In the genomic region with DNA sequence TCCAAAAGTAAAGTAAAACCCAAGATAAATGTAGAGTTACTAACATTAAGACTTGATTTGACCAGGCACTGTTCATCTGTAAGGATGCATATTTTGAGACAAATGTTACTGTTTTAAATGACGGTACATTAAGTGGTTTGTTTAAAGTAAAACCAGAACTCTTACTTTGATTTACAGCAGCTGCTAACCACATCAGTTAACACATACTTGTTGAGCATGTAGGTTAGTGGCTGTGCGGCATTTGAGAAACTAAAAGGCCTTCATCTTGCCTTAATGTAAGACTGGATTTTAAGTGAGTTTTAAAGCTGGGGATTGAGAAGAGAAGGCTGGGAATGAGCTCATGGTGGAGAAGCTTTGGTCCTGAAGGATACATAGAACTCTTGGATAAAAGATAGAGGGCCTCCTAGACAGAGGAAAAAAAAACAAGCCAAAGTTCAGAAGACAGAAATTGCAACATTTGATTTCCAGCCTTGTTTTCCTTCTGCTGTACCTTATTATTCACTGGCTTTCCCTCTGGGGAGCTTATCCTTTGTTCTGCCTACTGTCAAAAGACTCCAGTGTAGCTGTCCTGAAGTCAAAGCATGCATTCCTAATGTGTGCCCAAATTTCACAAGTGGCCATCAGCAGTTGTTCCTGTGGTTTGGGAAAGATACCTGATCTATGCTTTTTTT, we compare ENCODE assay signal across 11 cellular contexts.
DNase-seq lines count a peak whose midpoint lies in the region; ATAC-seq and TF ChIP-seq lines count a peak whose summit lies in the region.
"Had no signal": no experiment of that assay in that cellular context is flagged by ENCODE, and none has a peak within 500 bp of the region (broad histone marks: within the 10 kb centered on the region; RNA-seq: fewer than 3 reads in every experiment).

No MANE protein-coding gene starts in this region.

- no peaks in the 10 kb centered on the region for H3F3A ChIP-seq in GM23248 (ENCODE audit: insufficient read depth)

- no peak overlapping the region for H3K4me2 ChIP-seq in GM23248 (ENCODE audit: unreplicated experiment)

- H3K27ac Mint-ChIP-seq in activated CD8-positive, alpha-beta T cell treated with anti-CD3 and anti-CD28 coated beads, Interleukin-2, amount 10 ng/mL, durations not matched to agents 7 days and 5 days = peak overlapping the region; percentile 7
- no peak overlapping the region for H3K27ac Mint-ChIP-seq in activated CD4-positive, alpha-beta memory T cell treated with anti-CD3 and anti-CD28 coated beads, Interleukin-2, amount 10 ng/mL, durations not matched to agents 7 days and 5 days

- no peaks in the 10 kb centered on the region for H3K9me3 Mint-ChIP-seq in activated CD8-positive, alpha-beta T cell treated with anti-CD3 and anti-CD28 coated beads, Interleukin-2, amount 10 ng/mL, durations not matched to agents 7 days and 5 days (ENCODE audit: insufficient read depth)
- no peaks in the 10 kb centered on the region for H3K9me3 Mint-ChIP-seq in activated CD4-positive, alpha-beta memory T cell treated with anti-CD3 and anti-CD28 coated beads, Interleukin-2, amount 10 ng/mL, durations not matched to agents 7 days and 5 days

- H3K9me3 ChIP-seq in GM23248 (ENCODE audit: low read depth) (no peaks in the 10 kb centered on the region), heart right ventricle (no peaks in the 10 kb centered on the region)

- peak; percentile 3 for DNase-seq in GM23248
- no peak for DNase-seq in activated CD8-positive, alpha-beta T cell treated with anti-CD3 and anti-CD28 coated beads, Interleukin-2, amount 10 ng/mL, durations not matched to agents 7 days and 5 days
- no peak for DNase-seq in heart right ventricle
- no peak for DNase-seq in SIG-M5 treated with dmso at 0.1 percent for 504 hours (lab: John Stamatoyannopoulos, UW; ENCODE audit: unreplicated experiment)
- DNase-seq in mesenteric fat pad (ENCODE audit: low spot score) = no peak
- no peak for DNase-seq in activated CD4-positive, alpha-beta memory T cell treated with anti-CD3 and anti-CD28 coated beads, Interleukin-2, amount 10 ng/mL, durations not matched to agents 7 days and 5 days
- DNase-seq: MV-4-11, NCI-H446 treated with DMSO at 0.1 percent for 48 hours, PC-3 had no signal

- H3K9ac ChIP-seq in GM23248 = no peak overlapping the region
- H3K9ac ChIP-seq in rectal smooth muscle tissue (ENCODE audit: low read length) = no peak overlapping the region

- H3K9me2 ChIP-seq in GM23248 (ENCODE audit: insufficient read depth) = no peaks in the 10 kb centered on the region

- H3K36me3 ChIP-seq in GM23248 (ENCODE audit: low read depth) (peaks cover 8% of the 10 kb centered on the region), heart right ventricle (peaks cover 0 to 100% (median 20%) of the 10 kb centered on the region in 9 donors), rectal smooth muscle tissue (ENCODE audit: control insufficient read depth, insufficient read depth, low read length) (peaks cover 18% of the 10 kb centered on the region)

- H3K4me1 ChIP-seq in GM23248 (ENCODE audit: insufficient read depth) (peaks cover 7% of the 10 kb centered on the region), heart right ventricle (peaks cover 4 to 42% (median 15%) of the 10 kb centered on the region in 9 donors), rectal smooth muscle tissue (ENCODE audit: control insufficient read depth, insufficient read depth, low read length) (peaks cover 28% of the 10 kb centered on the region)

- intact Hi-C loops in heart right ventricle (cut with DNase I) = loop anchor here in 5 of 10 donors (10.0 kb wide), 3 partner anchors 67 to 757 kb away; a partner anchor contains a TSS

- 63 to 67% methylated on average over 2 of the region's 2 CpGs for WGBS in GM23248 (ENCODE audit: low coverage in 1 of 2, low lambda C conversion rate in 2 of 2, missing lambda C conversion rate in 2 of 2), 2 experiments
- 67 to 80% methylated on average over 2 of the region's 2 CpGs for WGBS in heart right ventricle, 2 donors

- TF ChIP-seq CTCF in heart right ventricle (IDR thresholded peaks at IDR 0.05) = no peak

- no peaks in the 10 kb centered on the region for H3K27me3 ChIP-seq in GM23248 (replicated peaks; ENCODE audit: insufficient read depth)
- no peaks in the 10 kb centered on the region for H3K27me3 ChIP-seq in heart right ventricle
- H3K27me3 ChIP-seq in rectal smooth muscle tissue (ENCODE audit: control insufficient read depth, insufficient read depth, low read length) = no peaks in the 10 kb centered on the region

- in situ Hi-C loops in GM23248 (cut with MboI) = no loop called here

- H3K79me2 ChIP-seq in GM23248 (ENCODE audit: insufficient read depth) = no peaks in the 10 kb centered on the region

- CTCF ChIA-PET in activated CD8-positive, alpha-beta T cell treated with anti-CD3 and anti-CD28 coated beads, Interleukin-2, amount 10 ng/mL, durations not matched to agents 7 days and 5 days (lab: Charles Lee) = interaction anchor here (1.4 to 3.5 kb wide), 3 partner anchors 61 to 108 kb away, joined by 3 to 16 read pairs (median 3); no protein-coding TSS in a partner anchor
- CTCF ChIA-PET in activated CD4-positive, alpha-beta memory T cell treated with anti-CD3 and anti-CD28 coated beads, Interleukin-2, amount 10 ng/mL, durations not matched to agents 7 days and 5 days (lab: Charles Lee) = interaction anchor here (1.0 to 1.9 kb wide), 2 partner anchors 11 to 102 kb away, joined by 3 to 4 read pairs; no protein-coding TSS in a partner anchor

- H2AFZ ChIP-seq in GM23248 = no peak overlapping the region

- ATAC-seq in activated CD8-positive, alpha-beta T cell treated with anti-CD3 and anti-CD28 coated beads, Interleukin-2, amount 10 ng/mL, durations not matched to agents 7 days and 5 days = peak; percentile 51
- ATAC-seq in heart right ventricle (peak in 2 of 8 donors; percentile 10 to 46), GM18517 (IDR thresholded peaks at IDR 0.05; ENCODE audit: unreplicated experiment) (no peak)
- ATAC-seq: PC-3 had no signal

- no peak overlapping the region for H3K4me3 ChIP-seq in GM23248
- H3K4me3 ChIP-seq in heart right ventricle = no peak overlapping the region
- no peak overlapping the region for H3K4me3 ChIP-seq in rectal smooth muscle tissue (ENCODE audit: low read length)

- POLR2A ChIA-PET in activated CD8-positive, alpha-beta T cell treated with anti-CD3 and anti-CD28 coated beads, Interleukin-2, amount 10 ng/mL, durations not matched to agents 7 days and 5 days (lab: Charles Lee) = interaction anchor here (0.7 kb wide), 1 partner anchor 149 kb away, joined by 3 read pairs; no protein-coding TSS in a partner anchor
- POLR2A ChIA-PET in activated CD4-positive, alpha-beta memory T cell treated with anti-CD3 and anti-CD28 coated beads, Interleukin-2, amount 10 ng/mL, durations not matched to agents 7 days and 5 days (lab: Charles Lee) = no interaction called here

- H3K27me3 Mint-ChIP-seq in activated CD8-positive, alpha-beta T cell treated with anti-CD3 and anti-CD28 coated beads, Interleukin-2, amount 10 ng/mL, durations not matched to agents 7 days and 5 days (ENCODE audit: low read depth) = no peaks in the 10 kb centered on the region
- no peaks in the 10 kb centered on the region for H3K27me3 Mint-ChIP-seq in activated CD4-positive, alpha-beta memory T cell treated with anti-CD3 and anti-CD28 coated beads, Interleukin-2, amount 10 ng/mL, durations not matched to agents 7 days and 5 days

- no peaks in the 10 kb centered on the region for H4K20me1 ChIP-seq in GM23248 (ENCODE audit: insufficient read depth)

- peaks cover 71% of the 10 kb centered on the region for H3K36me3 Mint-ChIP-seq in activated CD8-positive, alpha-beta T cell treated with anti-CD3 and anti-CD28 coated beads, Interleukin-2, amount 10 ng/mL, durations not matched to agents 7 days and 5 days (ENCODE audit: low read depth)
- peaks cover 60% of the 10 kb centered on the region for H3K36me3 Mint-ChIP-seq in activated CD4-positive, alpha-beta memory T cell treated with anti-CD3 and anti-CD28 coated beads, Interleukin-2, amount 10 ng/mL, durations not matched to agents 7 days and 5 days (ENCODE audit: low read depth)

- H3K4me3 Mint-ChIP-seq in activated CD8-positive, alpha-beta T cell treated with anti-CD3 and anti-CD28 coated beads, Interleukin-2, amount 10 ng/mL, durations not matched to agents 7 days and 5 days = no peak overlapping the region
- H3K4me3 Mint-ChIP-seq in activated CD4-positive, alpha-beta memory T cell treated with anti-CD3 and anti-CD28 coated beads, Interleukin-2, amount 10 ng/mL, durations not matched to agents 7 days and 5 days = no peak overlapping the region

- H3K27ac ChIP-seq in GM23248 = no peak overlapping the region
- peak overlapping the region in 8 of 10 donors; percentile 55 to 80 (median 68) for H3K27ac ChIP-seq in heart right ventricle
- H3K27ac ChIP-seq in rectal smooth muscle tissue (ENCODE audit: low read depth, low read length) = peak overlapping the region; percentile 42

- peaks cover 23% of the 10 kb centered on the region for H3K4me1 Mint-ChIP-seq in activated CD8-positive, alpha-beta T cell treated with anti-CD3 and anti-CD28 coated beads, Interleukin-2, amount 10 ng/mL, durations not matched to agents 7 days and 5 days (ENCODE audit: low read depth)
- peaks cover 8% of the 10 kb centered on the region for H3K4me1 Mint-ChIP-seq in activated CD4-positive, alpha-beta memory T cell treated with anti-CD3 and anti-CD28 coated beads, Interleukin-2, amount 10 ng/mL, durations not matched to agents 7 days and 5 days
